Comparison of ENCODE assay signal across 1 cellular context in genomic region chr20:50278684-50279531, GRCh38.
TF ChIP-seq lines count a peak whose summit lies in the region.

No MANE protein-coding gene starts in this region.

TF ChIP-seq in HepG2, 621 proteins besides CTCF, POLR2A, EP300 and RAD21 (continued from another document and continues in another):
- TF ChIP-seq ZBTB4 (CRISPR knock-in tag; IDR thresholded peaks at IDR 0.05; ENCODE audit: borderline replicate concordance): peak; percentile 21; the same call in 1 of the 2 replicates
- TF ChIP-seq ZNF776 (CRISPR knock-in tag; IDR thresholded peaks at IDR 0.05): peak; percentile 49; the same call in 1 of the 2 replicates
- no peak for TF ChIP-seq NFIB (CRISPR knock-in tag; IDR thresholded peaks at IDR 0.05; ENCODE audit: borderline replicate concordance)
- no peak for TF ChIP-seq KMT2B (CRISPR knock-in tag; IDR thresholded peaks at IDR 0.05)
- peak; percentile 76 for TF ChIP-seq HNRNPL (IDR thresholded peaks at IDR 0.05; ENCODE audit: low read depth, low read length)
- TF ChIP-seq DPF2 (CRISPR knock-in tag; IDR thresholded peaks at IDR 0.05; ENCODE audit: borderline replicate concordance, low read depth): no peak; the same call in none of the 2 replicates
- peak; percentile 75 for TF ChIP-seq PPARG (CRISPR knock-in tag; conservative IDR thresholded peaks at IDR 0.05)
- TF ChIP-seq, protein P1, sequence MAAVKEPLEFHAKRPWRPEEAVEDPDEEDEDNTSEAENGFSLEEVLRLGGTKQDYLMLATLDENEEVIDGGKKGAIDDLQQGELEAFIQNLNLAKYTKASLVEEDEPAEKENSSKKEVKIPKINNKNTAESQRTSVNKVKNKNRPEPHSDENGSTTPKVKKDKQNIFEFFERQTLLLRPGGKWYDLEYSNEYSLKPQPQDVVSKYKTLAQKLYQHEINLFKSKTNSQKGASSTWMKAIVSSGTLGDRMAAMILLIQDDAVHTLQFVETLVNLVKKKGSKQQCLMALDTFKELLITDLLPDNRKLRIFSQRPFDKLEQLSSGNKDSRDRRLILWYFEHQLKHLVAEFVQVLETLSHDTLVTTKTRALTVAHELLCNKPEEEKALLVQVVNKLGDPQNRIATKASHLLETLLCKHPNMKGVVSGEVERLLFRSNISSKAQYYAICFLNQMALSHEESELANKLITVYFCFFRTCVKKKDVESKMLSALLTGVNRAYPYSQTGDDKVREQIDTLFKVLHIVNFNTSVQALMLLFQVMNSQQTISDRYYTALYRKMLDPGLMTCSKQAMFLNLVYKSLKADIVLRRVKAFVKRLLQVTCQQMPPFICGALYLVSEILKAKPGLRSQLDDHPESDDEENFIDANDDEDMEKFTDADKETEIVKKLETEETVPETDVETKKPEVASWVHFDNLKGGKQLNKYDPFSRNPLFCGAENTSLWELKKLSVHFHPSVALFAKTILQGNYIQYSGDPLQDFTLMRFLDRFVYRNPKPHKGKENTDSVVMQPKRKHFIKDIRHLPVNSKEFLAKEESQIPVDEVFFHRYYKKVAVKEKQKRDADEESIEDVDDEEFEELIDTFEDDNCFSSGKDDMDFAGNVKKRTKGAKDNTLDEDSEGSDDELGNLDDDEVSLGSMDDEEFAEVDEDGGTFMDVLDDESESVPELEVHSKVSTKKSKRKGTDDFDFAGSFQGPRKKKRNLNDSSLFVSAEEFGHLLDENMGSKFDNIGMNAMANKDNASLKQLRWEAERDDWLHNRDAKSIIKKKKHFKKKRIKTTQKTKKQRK (IDR thresholded peaks at IDR 0.05; ENCODE audit: low read length): no peak
- no peak for TF ChIP-seq TMF1 (CRISPR knock-in tag; IDR thresholded peaks at IDR 0.05; ENCODE audit: low read depth)
- TF ChIP-seq SSRP1 (CRISPR knock-in tag; IDR thresholded peaks at IDR 0.05): peak; percentile 63; the same call in 1 of the 2 replicates
- TF ChIP-seq WIZ (CRISPR knock-in tag; IDR thresholded peaks at IDR 0.05): 0 out of 2 replicates have a peak, but pooled peaks have one; percentile 64
- TF ChIP-seq ATF1 (CRISPR knock-in tag; IDR thresholded peaks at IDR 0.05): no peak
- no peak for TF ChIP-seq ZNF572 (CRISPR knock-in tag; IDR thresholded peaks at IDR 0.05)
- TF ChIP-seq ATF2 (CRISPR knock-in tag; IDR thresholded peaks at IDR 0.05): peak; percentile 85
- TF ChIP-seq MEIS2 (CRISPR knock-in tag; IDR thresholded peaks at IDR 0.05): peak; percentile 78; the same call in 1 of the 2 replicates
- TF ChIP-seq TFE3 (CRISPR knock-in tag; IDR thresholded peaks at IDR 0.05): peak; percentile 40; the same call in 1 of the 2 replicates
- no peak for TF ChIP-seq GTF2F1 (IDR thresholded peaks at IDR 0.05; ENCODE audit: low read length)
- no peak for TF ChIP-seq RBM22 (optimal IDR thresholded peaks at IDR 0.05; ENCODE audit: low read length)
- TF ChIP-seq SMARCC2 (IDR thresholded peaks at IDR 0.05): no peak
- no peak for TF ChIP-seq FOXO4 (CRISPR knock-in tag; conservative IDR thresholded peaks at IDR 0.05)
- 0 out of 2 replicates have a peak, but pooled peaks have one; percentile 71 for TF ChIP-seq ZFP91 (CRISPR knock-in tag; IDR thresholded peaks at IDR 0.05; ENCODE audit: borderline replicate concordance)
- TF ChIP-seq PAX8 (CRISPR knock-in tag; IDR thresholded peaks at IDR 0.05; ENCODE audit: borderline replicate concordance): no peak
- no peak for TF ChIP-seq AGO1 (IDR thresholded peaks at IDR 0.05; ENCODE audit: low read depth, low read length, poor library complexity, severe bottlenecking)
- TF ChIP-seq, protein P2, sequence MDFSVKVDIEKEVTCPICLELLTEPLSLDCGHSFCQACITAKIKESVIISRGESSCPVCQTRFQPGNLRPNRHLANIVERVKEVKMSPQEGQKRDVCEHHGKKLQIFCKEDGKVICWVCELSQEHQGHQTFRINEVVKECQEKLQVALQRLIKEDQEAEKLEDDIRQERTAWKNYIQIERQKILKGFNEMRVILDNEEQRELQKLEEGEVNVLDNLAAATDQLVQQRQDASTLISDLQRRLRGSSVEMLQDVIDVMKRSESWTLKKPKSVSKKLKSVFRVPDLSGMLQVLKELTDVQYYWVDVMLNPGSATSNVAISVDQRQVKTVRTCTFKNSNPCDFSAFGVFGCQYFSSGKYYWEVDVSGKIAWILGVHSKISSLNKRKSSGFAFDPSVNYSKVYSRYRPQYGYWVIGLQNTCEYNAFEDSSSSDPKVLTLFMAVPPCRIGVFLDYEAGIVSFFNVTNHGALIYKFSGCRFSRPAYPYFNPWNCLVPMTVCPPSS (IDR thresholded peaks at IDR 0.05): no peak
- TF ChIP-seq NRL (CRISPR knock-in tag; IDR thresholded peaks at IDR 0.05; ENCODE audit: borderline replicate concordance): peak; percentile 87
- TF ChIP-seq MZF1 (CRISPR knock-in tag; IDR thresholded peaks at IDR 0.05; ENCODE audit: borderline replicate concordance): no peak; the same call in 1 of the 2 replicates
- 0 out of 2 replicates have a peak, but pooled peaks have one; percentile 59 for TF ChIP-seq ISX (CRISPR knock-in tag; conservative IDR thresholded peaks at IDR 0.05)
- no peak; the same call in 1 of the 2 replicates for TF ChIP-seq CBX5 (CRISPR knock-in tag; IDR thresholded peaks at IDR 0.05; ENCODE audit: borderline replicate concordance)
- no peak for TF ChIP-seq AFF4 (CRISPR knock-in tag; IDR thresholded peaks at IDR 0.05)
- TF ChIP-seq, protein P3, sequence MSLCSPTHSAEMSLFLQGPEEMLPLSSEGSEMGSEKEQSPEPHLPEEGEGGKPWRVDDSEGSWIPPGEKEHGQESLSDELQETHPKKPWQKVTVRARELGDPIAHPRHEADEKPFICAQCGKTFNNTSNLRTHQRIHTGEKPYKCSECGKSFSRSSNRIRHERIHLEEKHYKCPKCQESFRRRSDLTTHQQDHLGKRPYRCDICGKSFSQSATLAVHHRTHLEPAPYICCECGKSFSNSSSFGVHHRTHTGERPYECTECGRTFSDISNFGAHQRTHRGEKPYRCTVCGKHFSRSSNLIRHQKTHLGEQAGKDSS (CRISPR knock-in tag; IDR thresholded peaks at IDR 0.05; ENCODE audit: borderline replicate concordance, low read depth): peak; percentile 77
- no peak for TF ChIP-seq ZNF430 (CRISPR knock-in tag; IDR thresholded peaks at IDR 0.05)
- no peak for TF ChIP-seq ATF3 (CRISPR knock-in tag; IDR thresholded peaks at IDR 0.05)
- TF ChIP-seq KLF12 (CRISPR knock-in tag; IDR thresholded peaks at IDR 0.05; ENCODE audit: borderline replicate concordance): peak; percentile 100
- no peak for TF ChIP-seq ZNF484 (CRISPR knock-in tag; IDR thresholded peaks at IDR 0.05; ENCODE audit: borderline replicate concordance, low read depth)
- TF ChIP-seq JARID2 (CRISPR knock-in tag; IDR thresholded peaks at IDR 0.05; ENCODE audit: insufficient replicate concordance): peak; percentile 25
- peak; percentile 63; the same call in 1 of the 2 replicates for TF ChIP-seq ZNF232 (CRISPR knock-in tag; IDR thresholded peaks at IDR 0.05; ENCODE audit: borderline replicate concordance)
- peak; percentile 33; the same call in 1 of the 2 replicates for TF ChIP-seq ZNF605 (CRISPR knock-in tag; IDR thresholded peaks at IDR 0.05)
- TF ChIP-seq TEF (CRISPR knock-in tag; IDR thresholded peaks at IDR 0.05): no peak
- TF ChIP-seq ZFP36 (IDR thresholded peaks at IDR 0.05; ENCODE audit: borderline replicate concordance, low read depth, low read length, partially characterized antibody): no peak
